ENCODE assay signal across 28 cellular contexts in genomic region chr2:62559582-62559981, GRCh38.
"Had no signal": no experiment of that assay in that cellular context is flagged by ENCODE, and none has a peak within 500 bp of the region (broad histone marks: within the 10 kb centered on the region; RNA-seq: fewer than 3 reads in every experiment).

No MANE protein-coding gene starts in this region.

- H3K79me2 ChIP-seq: parathyroid adenoma had no signal

- H3K27me3 ChIP-seq: neural progenitor cell, ovary, spleen, suprapubic skin, testis, tibial artery, transverse colon, upper lobe of right lung, uterus had no signal

- ATAC-seq: natural killer cell; psoas muscle; right cardiac atrium; sciatic nerve; stimulated activated memory B cell treated with anti-CD40 and anti-IgM and Interleukin-4, amounts not matched to agents 10 μg/mL and 1 μg/mL and 100 μg/mL, for 72 hours; stimulated activated naive CD8-positive, alpha-beta T cell treated with anti-CD3 and anti-CD28 coated beads, Interleukin-15, amount 100 ng/mL, for 72 hours; stimulated activated naive CD8-positive, alpha-beta T cell treated with anti-CD3 and anti-CD28 coated beads, Interleukin-15, Interleukin-2, amounts not matched to agents 100 U/mL and 50 U/mL, for 24 hours; upper lobe of right lung had no signal

- H3K4me1 ChIP-seq: neural progenitor cell, parathyroid adenoma, psoas muscle, spleen, suprapubic skin, testis, tibial artery, transverse colon, upper lobe of right lung, uterus had no signal

- H3K9me3 ChIP-seq: ovary, psoas muscle, suprapubic skin, testis, tibial artery, transverse colon, upper lobe of right lung, uterus had no signal

- H3K9ac ChIP-seq: neural progenitor cell, parathyroid adenoma had no signal

- H3K4me3 ChIP-seq: neural progenitor cell, ovary, psoas muscle, skin epidermis, smooth muscle cell, spleen, suprapubic skin, testis, tibial artery, transverse colon, upper lobe of right lung, uterus had no signal

- H3K27ac ChIP-seq: neural progenitor cell, ovary, parathyroid adenoma, psoas muscle, skin epidermis, spleen, suprapubic skin, testis, tibial artery, transverse colon, upper lobe of right lung, uterus had no signal

- H3K4me2 ChIP-seq: neural progenitor cell, smooth muscle cell had no signal

- H2AFZ ChIP-seq: neural progenitor cell, parathyroid adenoma had no signal

- DNase-seq: natural killer cell; occipital lobe; ovary; posterior cingulate gyrus; psoas muscle; right cardiac atrium; spleen; stimulated activated CD4-positive, alpha-beta T cell treated with anti-CD3 and anti-CD28 coated beads, Interleukin-12 subunit alpha, Interleukin-12 subunit beta, amount 100 ng/mL, for 4 hours; stimulated activated CD4-positive, alpha-beta T cell treated with anti-CD3 and anti-CD28 coated beads, Interleukin-1b, Interleukin-23, amount 100 ng/mL, for 48 hours; stimulated activated CD4-positive, alpha-beta T cell treated with anti-CD3 and anti-CD28 coated beads, Interleukin-4, amount 100 ng/mL, for 1 hour; stimulated activated CD4-positive, alpha-beta T cell treated with anti-CD3 and anti-CD28 coated beads, Interleukin-4, amount 100 ng/mL, for 4 hours; stimulated activated CD8-positive, alpha-beta memory T cell treated with anti-CD3 and anti-CD28 coated beads, Interleukin-4, amount 100 ng/mL, for 48 hours; stimulated activated naive CD4-positive, alpha-beta T cell; stimulated activated naive CD8-positive, alpha-beta T cell treated with anti-CD3 and anti-CD28 coated beads, Interleukin-15, amount 100 ng/mL, for 72 hours; stimulated activated naive CD8-positive, alpha-beta T cell treated with anti-CD3 and anti-CD28 coated beads, Interleukin-15, Interleukin-2, amounts not matched to agents 100 U/mL and 50 U/mL, for 24 hours; substantia nigra; testis; tibial artery; transverse colon; upper lobe of right lung; uterus had no signal

- H3K36me3 ChIP-seq: neural progenitor cell, ovary, spleen, suprapubic skin, tibial artery, transverse colon, upper lobe of right lung, uterus had no signal
